19 cellular contexts compared by ENCODE assay signal in genomic region chr12:1107669-1108068, GRCh38.
"Had no signal": no experiment of that assay in that cellular context is flagged by ENCODE, and none has a peak within 500 bp of the region (broad histone marks: within the 10 kb centered on the region; RNA-seq: fewer than 3 reads in every experiment).

No MANE protein-coding gene starts in this region.

- DNase-seq: dermis blood vessel endothelial cell; esophagus squamous epithelium; foreskin fibroblast; glutamatergic neuron; islet precursor cell; mammary epithelial cell; mucosa of descending colon; natural killer cell; posterior cingulate gyrus; stimulated activated CD4-positive, alpha-beta T cell treated with anti-CD3 and anti-CD28 coated beads, Interleukin-2, amount 100 ng/mL, for 24 hours; stimulated activated naive CD8-positive, alpha-beta T cell treated with anti-CD3 and anti-CD28 coated beads, Interleukin-15, Interleukin-2, amounts not matched to agents 100 U/mL and 50 U/mL, for 24 hours; thyroid gland had no signal

- ATAC-seq: gastroesophageal sphincter, left lobe of liver, natural killer cell, sciatic nerve had no signal

- H3K27ac ChIP-seq: esophagus squamous epithelium, gastroesophageal sphincter, skin epidermis, suprapubic skin, thyroid gland had no signal

- H3K9me3 ChIP-seq: esophagus squamous epithelium, gastroesophageal sphincter, mucosa of descending colon, suprapubic skin, thyroid gland had no signal

- H3K4me1 ChIP-seq: suprapubic skin had no signal

- H3K4me3 ChIP-seq: esophagus squamous epithelium, gastroesophageal sphincter, mucosa of descending colon, skin epidermis, suprapubic skin, thyroid gland had no signal

- H3K27ac Mint-ChIP-seq: natural killer cell, type B pancreatic cell had no signal

- H3K27me3 ChIP-seq: esophagus squamous epithelium, gastroesophageal sphincter, suprapubic skin, thyroid gland had no signal

- H3K36me3 Mint-ChIP-seq: natural killer cell had no signal

- H3K27me3 Mint-ChIP-seq: type B pancreatic cell had no signal

- H3K9me3 Mint-ChIP-seq: natural killer cell, neural crest cell, type B pancreatic cell had no signal

- H3K4me3 Mint-ChIP-seq: natural killer cell, neural crest cell, type B pancreatic cell had no signal
